12 cellular contexts compared by ENCODE assay signal in the genomic region with DNA sequence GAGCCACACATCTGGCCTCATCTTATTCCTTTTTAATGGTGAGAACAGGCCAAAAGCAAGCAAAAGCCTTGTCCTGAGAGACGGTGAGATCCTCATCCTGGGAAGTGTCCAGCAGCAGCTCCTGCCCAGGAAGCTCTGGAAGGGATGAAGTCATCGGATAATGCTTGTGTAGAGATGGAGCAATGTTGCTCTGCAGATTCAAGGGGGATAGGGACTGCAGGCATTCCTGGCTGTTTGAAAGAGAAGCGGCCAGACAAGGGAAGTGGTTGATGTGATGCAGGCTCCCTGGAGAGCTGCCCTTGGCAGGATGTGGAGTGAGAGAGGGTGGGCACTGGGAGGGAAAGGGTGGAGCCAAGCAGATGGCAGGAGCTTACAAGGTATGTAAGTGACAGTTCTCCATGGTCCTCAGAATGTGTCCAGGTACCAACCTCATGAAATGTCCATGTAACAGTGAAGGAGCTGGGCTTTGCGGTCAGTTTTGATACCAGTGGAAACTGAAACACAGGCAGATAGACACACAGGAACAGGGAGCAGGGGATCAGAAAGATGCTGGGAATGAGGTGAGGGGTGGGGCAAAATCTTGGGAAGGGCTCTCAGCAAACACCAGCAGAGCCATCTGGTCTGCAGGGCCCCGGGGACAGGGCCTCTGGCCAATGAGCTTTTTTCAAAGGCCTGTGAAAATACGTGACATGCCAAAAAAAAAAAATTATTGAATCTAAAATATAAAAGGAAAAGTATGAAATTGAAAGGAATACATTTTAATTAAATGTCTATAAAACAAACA. TPM values are rescaled to one million over a fixed set of nuclear protein-coding genes. Genes with fewer than 3 reads are reported as not detected.
DNase-seq lines count a peak whose midpoint lies in the region; ATAC-seq and TF ChIP-seq lines count a peak whose summit lies in the region.
"Had no signal": no experiment of that assay in that cellular context is flagged by ENCODE, and none has a peak within 500 bp of the region (broad histone marks: within the 10 kb centered on the region; RNA-seq: fewer than 3 reads in every experiment).

No MANE protein-coding gene starts in this region.

- H4K20me1 ChIP-seq in neural progenitor cell (ENCODE audit: low read depth), result no peaks in the 10 kb centered on the region

- H3K27ac Mint-ChIP-seq in endothelial cell (ENCODE audit: unreplicated experiment) (peak overlapping the region; percentile 54), neural progenitor cell (peak overlapping the region; percentile 75)
- H3K27ac Mint-ChIP-seq: immature natural killer cell had no signal

- H3K4me3 Mint-ChIP-seq in endothelial cell (ENCODE audit: unreplicated experiment) (no peak overlapping the region), neural progenitor cell (peak overlapping the region; percentile 68)
- H3K4me3 Mint-ChIP-seq: immature natural killer cell had no signal

- peaks cover 6% of the 10 kb centered on the region for H3K4me1 Mint-ChIP-seq in endothelial cell (ENCODE audit: unreplicated experiment)
- H3K4me1 Mint-ChIP-seq in neural progenitor cell, result peaks cover 20% of the 10 kb centered on the region
- H3K4me1 Mint-ChIP-seq: immature natural killer cell had no signal

- H3K79me2 ChIP-seq in neural progenitor cell (ENCODE audit: low read depth), result no peaks in the 10 kb centered on the region

- peaks cover 24% of the 10 kb centered on the region for H3K4me1 ChIP-seq in neural progenitor cell

- H3K9me3 Mint-ChIP-seq in endothelial cell (ENCODE audit: unreplicated experiment), result no peaks in the 10 kb centered on the region
- H3K9me3 Mint-ChIP-seq in neural progenitor cell, result no peaks in the 10 kb centered on the region
- H3K9me3 Mint-ChIP-seq: immature natural killer cell had no signal

- H3K36me3 Mint-ChIP-seq in endothelial cell (ENCODE audit: low read depth, unreplicated experiment), result no peaks in the 10 kb centered on the region
- no peaks in the 10 kb centered on the region for H3K36me3 Mint-ChIP-seq in neural progenitor cell
- H3K36me3 Mint-ChIP-seq: immature natural killer cell had no signal

- H3K27ac ChIP-seq in neural progenitor cell, result no peak overlapping the region

- peak; percentile 98 for DNase-seq in EH (ENCODE audit: low read depth)
- DNase-seq in NCI-H2171 (lab: John Stamatoyannopoulos, UW), result peak; percentile 61
- DNase-seq in endothelial cell (ENCODE audit: low spot score), result peak; percentile 12
- DNase-seq in neural progenitor cell (ENCODE audit: low spot score), result no peak
- no peak for DNase-seq in activated effector memory CD4-positive, alpha-beta T cell treated with Interleukin-2 at 50 U/mL for 16 hours
- no peak for DNase-seq in stimulated activated CD4-positive, alpha-beta T cell treated with anti-CD3 and anti-CD28 coated beads, Interleukin-4, amount 100 ng/mL, for 1 hour
- no peak for DNase-seq in erythroblast (lab: John Stamatoyannopoulos, UW)
- DNase-seq: activated T-cell treated with anti-CD3 and anti-CD28 coated beads, Interleukin-2, amount 50 U/mL, for 48 hours; immature natural killer cell; NCI-H1105 treated with DMSO at 0.1 percent for 48 hours; stimulated activated CD8-positive, alpha-beta memory T cell treated with anti-CD3 and anti-CD28 coated beads, Interleukin-4, amount 100 ng/mL, for 48 hours had no signal

- no peak overlapping the region for H3K4me2 ChIP-seq in neural progenitor cell

- H3K9ac ChIP-seq in neural progenitor cell, result no peak overlapping the region

- no peaks in the 10 kb centered on the region for H3K36me3 ChIP-seq in neural progenitor cell

- H3K4me3 ChIP-seq in neural progenitor cell, result no peak overlapping the region

- H3K27me3 ChIP-seq in neural progenitor cell, result no peaks in the 10 kb centered on the region

- H3K9me3 ChIP-seq in neural progenitor cell (ENCODE audit: low read depth), result no peaks in the 10 kb centered on the region

- no peak for ATAC-seq in HG03108 (IDR thresholded peaks at IDR 0.05; ENCODE audit: unreplicated experiment)

- H3K27me3 Mint-ChIP-seq in endothelial cell (ENCODE audit: unreplicated experiment) (peaks cover 2% of the 10 kb centered on the region), neural progenitor cell (ENCODE audit: insufficient read depth, low read depth) (no peaks in the 10 kb centered on the region)

- no peak for TF ChIP-seq POLR2A in erythroblast (IDR thresholded peaks at IDR 0.05; ENCODE audit: low read length)

- no peak overlapping the region for H2AFZ ChIP-seq in neural progenitor cell (replicated peaks)

- H3F3A ChIP-seq in neural progenitor cell (ENCODE audit: low read depth), result peaks cover 18% of the 10 kb centered on the region

- no peak for TF ChIP-seq CTCF in endothelial cell (IDR thresholded peaks at IDR 0.05; ENCODE audit: unreplicated experiment)
- no peak for TF ChIP-seq CTCF in neural progenitor cell (IDR thresholded peaks at IDR 0.05)

RNA-seq across cellular contexts. Expression of a gene that starts 32.2 kb away (rescaled TPM):
- total RNA-seq in endothelial cell (ENCODE audit: unreplicated experiment) (10.1 TPM), neural progenitor cell (ENCODE audit: low replicate concordance) (3.6 and 4.4 TPM in 2 replicates)

RNA-seq across cellular contexts. Expression of a gene that starts 46.9 kb away (rescaled TPM):
- total RNA-seq in endothelial cell (ENCODE audit: unreplicated experiment) (106 TPM), neural progenitor cell (ENCODE audit: low replicate concordance) (614 and 623 TPM in 2 replicates)

Comparison
In these comparisons a context has a peak if more than half of its experiments do, and no peak if none do; other contexts are left out.
1. DNase-seq: peak in EH (single experiment), NCI-H2171 (single experiment) and endothelial cell (single experiment); none in neural progenitor cell (single experiment), activated effector memory CD4-positive, alpha-beta T cell treated with Interleukin-2 at 50 U/mL for 16 hours (single experiment), stimulated activated CD4-positive, alpha-beta T cell treated with anti-CD3 and anti-CD28 coated beads, Interleukin-4, amount 100 ng/mL, for 1 hour (single experiment) and erythroblast (0 of 2).